Comparison of ENCODE assay signal across 20 cellular contexts in genomic region chr7:93365341-93365740, GRCh38.
"Had no signal": no experiment of that assay in that cellular context is flagged by ENCODE, and none has a peak within 500 bp of the region (broad histone marks: within the 10 kb centered on the region; RNA-seq: fewer than 3 reads in every experiment).

No MANE protein-coding gene starts in this region.

- H3K36me3 Mint-ChIP-seq: mesothelial cell of epicardium; naive B cell; stimulated activated effector memory CD8-positive, alpha-beta T cell treated with anti-CD3 and anti-CD28 coated beads, Interleukin-12 subunit alpha, Interleukin-12 subunit beta, amount 100 ng/mL, for 72 hours had no signal

- DNase-seq: effector CD8-positive, alpha-beta T cell; endodermal cell; foreskin fibroblast; gastrocnemius medialis; heart left ventricle; kidney; mesenchymal stem cell; mucosa of descending colon; naive B cell; stimulated activated CD4-positive, alpha-beta T cell treated with anti-CD3 and anti-CD28 coated beads, Interleukin-2, amount 100 ng/mL, for 24 hours; stimulated activated CD4-positive, alpha-beta T cell treated with anti-CD3 and anti-CD28 coated beads, Interleukin-4, amount 100 ng/mL, for 24 hours; stimulated activated naive CD4-positive, alpha-beta T cell treated with Interleukin-2 at 50 U/mL for 16 hours; stomach; thyroid gland; trophoblast cell had no signal

- H3K4me3 Mint-ChIP-seq: dendritic cell treated with granulocyte-macrophage colony-stimulating factor and Interleukin-4, amounts not matched to agents 40 ng/mL and 50 ng/mL, for 4 days; endodermal cell; mesothelial cell of epicardium; naive B cell; natural killer cell treated with Interleukin-12 subunit alpha and Interleukin-12 subunit beta and Interleukin-15 and Interleukin-18, amount 100 ng/mL, for 72 hours; neural crest cell; stimulated activated effector memory CD8-positive, alpha-beta T cell treated with anti-CD3 and anti-CD28 coated beads, Interleukin-12 subunit alpha, Interleukin-12 subunit beta, amount 100 ng/mL, for 72 hours had no signal

- H3K27ac Mint-ChIP-seq: dendritic cell treated with granulocyte-macrophage colony-stimulating factor and Interleukin-4, amounts not matched to agents 40 ng/mL and 50 ng/mL, for 4 days; endodermal cell; mesothelial cell of epicardium; natural killer cell treated with Interleukin-12 subunit alpha and Interleukin-12 subunit beta and Interleukin-15 and Interleukin-18, amount 100 ng/mL, for 72 hours; stimulated activated effector memory CD8-positive, alpha-beta T cell treated with anti-CD3 and anti-CD28 coated beads, Interleukin-12 subunit alpha, Interleukin-12 subunit beta, amount 100 ng/mL, for 72 hours had no signal

- H3K27me3 Mint-ChIP-seq: dendritic cell treated with granulocyte-macrophage colony-stimulating factor and Interleukin-4, amounts not matched to agents 40 ng/mL and 50 ng/mL, for 4 days had no signal

- H3K4me1 Mint-ChIP-seq: naive B cell; neural crest cell; stimulated activated effector memory CD8-positive, alpha-beta T cell treated with anti-CD3 and anti-CD28 coated beads, Interleukin-12 subunit alpha, Interleukin-12 subunit beta, amount 100 ng/mL, for 72 hours had no signal
